In genomic region chr1:55035904-55036303, GRCh38 we compare ENCODE assay signal across 23 cellular contexts. TPM values are rescaled to one million over a fixed set of nuclear protein-coding genes. Genes with fewer than 3 reads are reported as not detected.
DNase-seq lines count a peak whose midpoint lies in the region; ATAC-seq and TF ChIP-seq lines count a peak whose summit lies in the region.
"Had no signal": no experiment of that assay in that cellular context is flagged by ENCODE, and none has a peak within 500 bp of the region (broad histone marks: within the 10 kb centered on the region; RNA-seq: fewer than 3 reads in every experiment).

No MANE protein-coding gene starts in this region.

- H3K27me3 Mint-ChIP-seq in progenitor cell of endocrine pancreas: peaks cover 56% of the 10 kb centered on the region

- H3K27ac ChIP-seq in colonic mucosa (no peak overlapping the region), sigmoid colon (no peak overlapping the region)
- H3K27ac ChIP-seq: breast epithelium, hepatocyte, upper lobe of left lung had no signal

- TF ChIP-seq POLR2A in NB4 (IDR thresholded peaks at IDR 0.05; ENCODE audit: extremely low read depth, insufficient read length) (no peak), sigmoid colon (IDR thresholded peaks at IDR 0.05) (no peak)

- WGBS in sigmoid colon, 2 donors: 34 to 54% methylated on average over 4 of the region's 4 CpGs

- intact Hi-C loops in colonic mucosa (cut with DNase I): no loop called here
- intact Hi-C loops in sigmoid colon (cut with DNase I): no loop called here

- H3K27ac Mint-ChIP-seq in progenitor cell of endocrine pancreas: no peak overlapping the region
- H3K27ac Mint-ChIP-seq: activated naive CD8-positive, alpha-beta T cell; CD4-positive, alpha-beta memory T cell; T-helper 2 cell treated with Interferon-gamma antibody and Interleukin-4, amounts not matched to agents 5 μg/mL and 100 μg/mL, for 36 hours had no signal

- H3K4me3 Mint-ChIP-seq in progenitor cell of endocrine pancreas (ENCODE audit: low read depth): no peak overlapping the region
- H3K4me3 Mint-ChIP-seq: activated naive CD8-positive, alpha-beta T cell; CD4-positive, alpha-beta memory T cell; T-helper 2 cell treated with Interferon-gamma antibody and Interleukin-4, amounts not matched to agents 5 μg/mL and 100 μg/mL, for 36 hours had no signal

- peak; percentile 32 for DNase-seq in SIG-M5 treated with dmso at 0.1 percent for 504 hours (lab: John Stamatoyannopoulos, UW; ENCODE audit: unreplicated experiment)
- DNase-seq in SIG-M5 (lab: John Stamatoyannopoulos, UW): no peak
- DNase-seq in NB4 (ENCODE audit: low read depth): peak; percentile 22
- no peak for DNase-seq in colonic mucosa
- DNase-seq in progenitor cell of endocrine pancreas (ENCODE audit: low spot score, unreplicated experiment): no peak
- DNase-seq in sigmoid colon: no peak
- DNase-seq in HK-2 (ENCODE audit: unreplicated experiment): no peak
- DNase-seq: activated CD4-positive, alpha-beta T cell treated with anti-CD3 and anti-CD28 coated beads for 4 hours; CD4-positive, alpha-beta memory T cell; left cardiac atrium; MG63; NCI-H2081 treated with DMSO at 0.1 percent for 48 hours; NCI-H748 treated with DMSO at 0.1 percent for 48 hours; spleen; stimulated activated naive CD4-positive, alpha-beta T cell treated with Interleukin-2 at 50 U/mL for 16 hours had no signal

- TF ChIP-seq CTCF in NB4 (IDR thresholded peaks at IDR 0.05; ENCODE audit: low read depth, low read length) (no peak), colonic mucosa (IDR thresholded peaks at IDR 0.05) (peak; percentile 25), progenitor cell of endocrine pancreas (IDR thresholded peaks at IDR 0.05; ENCODE audit: unreplicated experiment) (peak; percentile 12), sigmoid colon (IDR thresholded peaks at IDR 0.05) (no peak)

- H3K9me3 Mint-ChIP-seq in progenitor cell of endocrine pancreas (ENCODE audit: low read depth): no peaks in the 10 kb centered on the region
- H3K9me3 Mint-ChIP-seq: CD4-positive, alpha-beta memory T cell; T-helper 2 cell treated with Interferon-gamma antibody and Interleukin-4, amounts not matched to agents 5 μg/mL and 100 μg/mL, for 36 hours had no signal

- TF ChIP-seq EP300 in sigmoid colon (IDR thresholded peaks at IDR 0.05): no peak

- H3K27me3 ChIP-seq in colonic mucosa: peaks cover 9% of the 10 kb centered on the region
- peaks cover 0 to 61% (median 32%) of the 10 kb centered on the region in 3 donors for H3K27me3 ChIP-seq in sigmoid colon
- H3K27me3 ChIP-seq: MG63 had no signal

- H3K9ac ChIP-seq in colonic mucosa (ENCODE audit: low read depth in 2 of 2, low read length in 2 of 2): no peak overlapping the region

- no peaks in the 10 kb centered on the region for H3K36me3 Mint-ChIP-seq in progenitor cell of endocrine pancreas (ENCODE audit: insufficient read depth)
- H3K36me3 Mint-ChIP-seq: activated naive CD8-positive, alpha-beta T cell; CD4-positive, alpha-beta memory T cell had no signal

- peaks cover 18% of the 10 kb centered on the region for H3K4me1 Mint-ChIP-seq in progenitor cell of endocrine pancreas (ENCODE audit: low read depth)

- H3K4me3 ChIP-seq in NB4 (ENCODE audit: low read depth, low read length): no peak overlapping the region
- H3K4me3 ChIP-seq in colonic mucosa: no peak overlapping the region
- no peak overlapping the region for H3K4me3 ChIP-seq in sigmoid colon
- H3K4me3 ChIP-seq: breast epithelium, hepatocyte, MG63, spleen, upper lobe of left lung had no signal

- H3K36me3 ChIP-seq in colonic mucosa (no peaks in the 10 kb centered on the region), sigmoid colon (no peaks in the 10 kb centered on the region)
- H3K36me3 ChIP-seq: breast epithelium, MG63, spleen, upper lobe of left lung had no signal

- ATAC-seq in HG03378 (IDR thresholded peaks at IDR 0.05; ENCODE audit: unreplicated experiment): no peak
- ATAC-seq: left cardiac atrium had no signal

- H3K4me1 ChIP-seq in colonic mucosa (no peaks in the 10 kb centered on the region), sigmoid colon (peaks cover 0 to 15% (median 11%) of the 10 kb centered on the region in 4 donors)
- H3K4me1 ChIP-seq: breast epithelium had no signal

- H3K9me3 ChIP-seq in colonic mucosa: no peaks in the 10 kb centered on the region
- H3K9me3 ChIP-seq in sigmoid colon: no peaks in the 10 kb centered on the region
- H3K9me3 ChIP-seq: breast epithelium, MG63, spleen, upper lobe of left lung had no signal

RNA-seq across cellular contexts. Expression of gene PCSK9, which starts 3.4 kb away (rescaled TPM):
- total RNA-seq in colonic mucosa (10 to 100 TPM; 48.9 to 61.2 TPM), progenitor cell of endocrine pancreas (18.7 and 19.5 TPM in 2 replicates), sigmoid colon (under 1 TPM in 1 of 4 donors, not detected in 3; 0.28 TPM)
- polyA plus RNA-seq in sigmoid colon: 10 to 100 TPM in 1 of 3 donors, 1 to 10 TPM in 2; 1.2 to 41.9 (median 5.5) TPM
- total RNA-seq: A172; CD4-positive, alpha-beta memory T cell had no signal
- polyA plus RNA-seq: CD4-positive, alpha-beta memory T cell had no signal

RNA-seq across cellular contexts. Expression of gene BSND, which starts 37.2 kb away (rescaled TPM):
- total RNA-seq in colonic mucosa (not detected), progenitor cell of endocrine pancreas (not detected in 2 replicates), sigmoid colon (not detected)
- polyA plus RNA-seq in sigmoid colon: not detected
- total RNA-seq: A172; CD4-positive, alpha-beta memory T cell; left cardiac atrium; myocyte had no signal
- polyA plus RNA-seq: CD4-positive, alpha-beta memory T cell had no signal

RNA-seq across cellular contexts. Expression of gene TMEM61, which starts 55.5 kb away (rescaled TPM):
- 10 to 100 TPM; 11.0 to 13.4 TPM for total RNA-seq in colonic mucosa
- 0.53 and 1.3 TPM in 2 replicates for total RNA-seq in progenitor cell of endocrine pancreas
- under 1 TPM in 2 of 4 donors, not detected in 2; 0.41 to 0.83 TPM for total RNA-seq in sigmoid colon
- 10 to 100 TPM; 12.6 to 15.3 (median 14.9) TPM for polyA plus RNA-seq in sigmoid colon
- total RNA-seq: A172; CD4-positive, alpha-beta memory T cell; myocyte had no signal
- polyA plus RNA-seq: CD4-positive, alpha-beta memory T cell had no signal

Comparison
In these comparisons a context has a peak if more than half of its experiments do, and no peak if none do; other contexts are left out.
1. DNase-seq: peak in SIG-M5 treated with dmso at 0.1 percent for 504 hours (single experiment) and NB4 (single experiment); none in SIG-M5 (single experiment), colonic mucosa (single experiment), progenitor cell of endocrine pancreas (single experiment), sigmoid colon (single experiment) and HK-2 (single experiment).
2. CTCF ChIP-seq: peak in colonic mucosa (single experiment) and progenitor cell of endocrine pancreas (single experiment); none in NB4 (single experiment) and sigmoid colon (0 of 4).
3. RNA of gene PCSK9, which starts 3.4 kb away (total RNA-seq): 48.9 to 61.2 TPM in colonic mucosa and 18.7 to 19.5 TPM in progenitor cell of endocrine pancreas; 0.28 TPM in sigmoid colon; every median in the first group is over 10 times any median in the second.